1 cellular context compared by ENCODE assay signal in the genomic region with DNA sequence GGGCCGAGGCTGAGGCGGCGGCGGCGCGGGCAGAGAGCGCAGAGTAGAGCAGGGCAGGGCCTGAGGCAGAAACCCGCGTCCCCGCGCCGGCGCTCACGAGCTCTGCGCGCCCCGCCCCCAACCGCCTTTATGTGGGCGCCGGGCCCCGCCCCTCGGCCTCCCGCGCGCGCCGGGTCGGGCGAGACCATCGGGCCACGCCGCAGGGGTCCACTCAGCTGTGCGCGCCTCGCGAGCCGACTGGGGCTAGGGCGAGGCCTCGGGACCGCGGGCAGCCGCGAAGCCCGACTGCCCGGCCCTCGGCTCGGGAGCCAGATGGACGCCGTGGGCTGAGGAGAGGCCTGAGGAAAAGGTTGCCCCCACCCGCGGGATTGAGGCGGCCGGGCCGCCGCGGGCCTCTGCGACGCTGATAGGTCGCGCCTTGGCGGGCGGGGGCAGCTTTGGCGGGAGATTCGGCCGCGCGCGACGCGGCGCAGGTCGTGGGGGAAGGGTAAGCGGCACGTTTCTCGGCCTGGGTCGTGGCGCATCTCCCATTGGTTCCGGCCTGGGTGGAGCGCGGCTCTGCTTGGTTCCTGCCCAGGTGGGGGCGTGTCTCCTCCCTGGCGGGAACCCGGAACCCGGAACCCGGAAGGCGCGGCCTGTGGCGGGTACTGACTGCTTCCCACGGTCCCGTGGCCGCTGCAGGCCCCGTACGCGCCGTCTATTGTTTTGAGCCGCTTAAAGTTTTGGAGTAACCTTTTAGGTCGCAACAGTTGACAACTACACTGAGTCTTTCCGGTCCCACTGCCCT.
TF ChIP-seq lines count a peak whose summit lies in the region.

A gene (minus strand): TSS at position 104 of the 787 bp plus-strand sequence. CDS start 131 bp downstream, outside the sequence.

TF ChIP-seq in HepG2, 621 proteins besides CTCF, POLR2A, EP300 and RAD21 (continued from another document and continues in another):
- TF ChIP-seq, protein P1, sequence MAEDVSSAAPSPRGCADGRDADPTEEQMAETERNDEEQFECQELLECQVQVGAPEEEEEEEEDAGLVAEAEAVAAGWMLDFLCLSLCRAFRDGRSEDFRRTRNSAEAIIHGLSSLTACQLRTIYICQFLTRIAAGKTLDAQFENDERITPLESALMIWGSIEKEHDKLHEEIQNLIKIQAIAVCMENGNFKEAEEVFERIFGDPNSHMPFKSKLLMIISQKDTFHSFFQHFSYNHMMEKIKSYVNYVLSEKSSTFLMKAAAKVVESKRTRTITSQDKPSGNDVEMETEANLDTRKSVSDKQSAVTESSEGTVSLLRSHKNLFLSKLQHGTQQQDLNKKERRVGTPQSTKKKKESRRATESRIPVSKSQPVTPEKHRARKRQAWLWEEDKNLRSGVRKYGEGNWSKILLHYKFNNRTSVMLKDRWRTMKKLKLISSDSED (CRISPR knock-in tag; IDR thresholded peaks at IDR 0.05): 0 out of 2 replicates have a peak, but pooled peaks have one; percentile 38
- peak; percentile 51; the same call in 1 of the 2 replicates for TF ChIP-seq MIER2 (CRISPR knock-in tag; IDR thresholded peaks at IDR 0.05)
- peak; percentile 82; the same call in 1 of the 2 replicates for TF ChIP-seq SP140L (CRISPR knock-in tag; IDR thresholded peaks at IDR 0.05; ENCODE audit: borderline replicate concordance)
- TF ChIP-seq, protein P2, sequence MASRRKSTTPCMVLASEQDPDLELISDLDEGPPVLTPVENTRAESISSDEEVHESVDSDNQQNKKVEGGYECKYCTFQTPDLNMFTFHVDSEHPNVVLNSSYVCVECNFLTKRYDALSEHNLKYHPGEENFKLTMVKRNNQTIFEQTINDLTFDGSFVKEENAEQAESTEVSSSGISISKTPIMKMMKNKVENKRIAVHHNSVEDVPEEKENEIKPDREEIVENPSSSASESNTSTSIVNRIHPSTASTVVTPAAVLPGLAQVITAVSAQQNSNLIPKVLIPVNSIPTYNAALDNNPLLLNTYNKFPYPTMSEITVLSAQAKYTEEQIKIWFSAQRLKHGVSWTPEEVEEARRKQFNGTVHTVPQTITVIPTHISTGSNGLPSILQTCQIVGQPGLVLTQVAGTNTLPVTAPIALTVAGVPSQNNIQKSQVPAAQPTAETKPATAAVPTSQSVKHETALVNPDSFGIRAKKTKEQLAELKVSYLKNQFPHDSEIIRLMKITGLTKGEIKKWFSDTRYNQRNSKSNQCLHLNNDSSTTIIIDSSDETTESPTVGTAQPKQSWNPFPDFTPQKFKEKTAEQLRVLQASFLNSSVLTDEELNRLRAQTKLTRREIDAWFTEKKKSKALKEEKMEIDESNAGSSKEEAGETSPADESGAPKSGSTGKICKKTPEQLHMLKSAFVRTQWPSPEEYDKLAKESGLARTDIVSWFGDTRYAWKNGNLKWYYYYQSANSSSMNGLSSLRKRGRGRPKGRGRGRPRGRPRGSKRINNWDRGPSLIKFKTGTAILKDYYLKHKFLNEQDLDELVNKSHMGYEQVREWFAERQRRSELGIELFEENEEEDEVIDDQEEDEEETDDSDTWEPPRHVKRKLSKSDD (CRISPR knock-in tag; IDR thresholded peaks at IDR 0.05; ENCODE audit: low read depth): no peak
- no peak for TF ChIP-seq ZBTB3 (CRISPR knock-in tag; IDR thresholded peaks at IDR 0.05; ENCODE audit: borderline replicate concordance, low read depth)
- TF ChIP-seq SATB2 (CRISPR knock-in tag; IDR thresholded peaks at IDR 0.05): peak; percentile 97
- TF ChIP-seq, protein P3, sequence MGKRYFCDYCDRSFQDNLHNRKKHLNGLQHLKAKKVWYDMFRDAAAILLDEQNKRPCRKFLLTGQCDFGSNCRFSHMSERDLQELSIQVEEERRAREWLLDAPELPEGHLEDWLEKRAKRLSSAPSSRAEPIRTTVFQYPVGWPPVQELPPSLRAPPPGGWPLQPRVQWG (CRISPR knock-in tag; IDR thresholded peaks at IDR 0.05; ENCODE audit: borderline replicate concordance, low read depth): no peak
- TF ChIP-seq JDP2 (CRISPR knock-in tag; IDR thresholded peaks at IDR 0.05; ENCODE audit: borderline replicate concordance): peak; percentile 75; the same call in 1 of the 2 replicates
- peak; percentile 72 for TF ChIP-seq TARDBP (CRISPR knock-in tag; IDR thresholded peaks at IDR 0.05)
- peak; percentile 81 for TF ChIP-seq SP2 (CRISPR knock-in tag; IDR thresholded peaks at IDR 0.05)
- peak; percentile 54; the same call in 1 of the 2 replicates for TF ChIP-seq KDM4B (CRISPR knock-in tag; IDR thresholded peaks at IDR 0.05)
- TF ChIP-seq, protein P4, sequence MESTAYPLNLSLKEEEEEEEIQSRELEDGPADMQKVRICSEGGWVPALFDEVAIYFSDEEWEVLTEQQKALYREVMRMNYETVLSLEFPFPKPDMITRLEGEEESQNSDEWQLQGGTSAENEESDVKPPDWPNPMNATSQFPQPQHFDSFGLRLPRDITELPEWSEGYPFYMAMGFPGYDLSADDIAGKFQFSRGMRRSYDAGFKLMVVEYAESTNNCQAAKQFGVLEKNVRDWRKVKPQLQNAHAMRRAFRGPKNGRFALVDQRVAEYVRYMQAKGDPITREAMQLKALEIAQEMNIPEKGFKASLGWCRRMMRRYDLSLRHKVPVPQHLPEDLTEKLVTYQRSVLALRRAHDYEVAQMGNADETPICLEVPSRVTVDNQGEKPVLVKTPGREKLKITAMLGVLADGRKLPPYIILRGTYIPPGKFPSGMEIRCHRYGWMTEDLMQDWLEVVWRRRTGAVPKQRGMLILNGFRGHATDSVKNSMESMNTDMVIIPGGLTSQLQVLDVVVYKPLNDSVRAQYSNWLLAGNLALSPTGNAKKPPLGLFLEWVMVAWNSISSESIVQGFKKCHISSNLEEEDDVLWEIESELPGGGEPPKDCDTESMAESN (CRISPR knock-in tag; conservative IDR thresholded peaks at IDR 0.05): peak; percentile 98
- TF ChIP-seq, protein P5, sequence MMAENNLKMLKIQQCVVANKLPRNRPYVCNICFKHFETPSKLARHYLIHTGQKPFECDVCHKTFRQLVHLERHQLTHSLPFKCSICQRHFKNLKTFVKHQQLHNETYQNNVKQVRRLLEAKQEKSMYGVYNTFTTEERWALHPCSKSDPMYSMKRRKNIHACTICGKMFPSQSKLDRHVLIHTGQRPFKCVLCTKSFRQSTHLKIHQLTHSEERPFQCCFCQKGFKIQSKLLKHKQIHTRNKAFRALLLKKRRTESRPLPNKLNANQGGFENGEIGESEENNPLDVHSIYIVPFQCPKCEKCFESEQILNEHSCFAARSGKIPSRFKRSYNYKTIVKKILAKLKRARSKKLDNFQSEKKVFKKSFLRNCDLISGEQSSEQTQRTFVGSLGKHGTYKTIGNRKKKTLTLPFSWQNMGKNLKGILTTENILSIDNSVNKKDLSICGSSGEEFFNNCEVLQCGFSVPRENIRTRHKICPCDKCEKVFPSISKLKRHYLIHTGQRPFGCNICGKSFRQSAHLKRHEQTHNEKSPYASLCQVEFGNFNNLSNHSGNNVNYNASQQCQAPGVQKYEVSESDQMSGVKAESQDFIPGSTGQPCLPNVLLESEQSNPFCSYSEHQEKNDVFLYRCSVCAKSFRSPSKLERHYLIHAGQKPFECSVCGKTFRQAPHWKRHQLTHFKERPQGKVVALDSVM (CRISPR knock-in tag; IDR thresholded peaks at IDR 0.05): peak; percentile 62; the same call in 1 of the 2 replicates
- TF ChIP-seq, protein P6, sequence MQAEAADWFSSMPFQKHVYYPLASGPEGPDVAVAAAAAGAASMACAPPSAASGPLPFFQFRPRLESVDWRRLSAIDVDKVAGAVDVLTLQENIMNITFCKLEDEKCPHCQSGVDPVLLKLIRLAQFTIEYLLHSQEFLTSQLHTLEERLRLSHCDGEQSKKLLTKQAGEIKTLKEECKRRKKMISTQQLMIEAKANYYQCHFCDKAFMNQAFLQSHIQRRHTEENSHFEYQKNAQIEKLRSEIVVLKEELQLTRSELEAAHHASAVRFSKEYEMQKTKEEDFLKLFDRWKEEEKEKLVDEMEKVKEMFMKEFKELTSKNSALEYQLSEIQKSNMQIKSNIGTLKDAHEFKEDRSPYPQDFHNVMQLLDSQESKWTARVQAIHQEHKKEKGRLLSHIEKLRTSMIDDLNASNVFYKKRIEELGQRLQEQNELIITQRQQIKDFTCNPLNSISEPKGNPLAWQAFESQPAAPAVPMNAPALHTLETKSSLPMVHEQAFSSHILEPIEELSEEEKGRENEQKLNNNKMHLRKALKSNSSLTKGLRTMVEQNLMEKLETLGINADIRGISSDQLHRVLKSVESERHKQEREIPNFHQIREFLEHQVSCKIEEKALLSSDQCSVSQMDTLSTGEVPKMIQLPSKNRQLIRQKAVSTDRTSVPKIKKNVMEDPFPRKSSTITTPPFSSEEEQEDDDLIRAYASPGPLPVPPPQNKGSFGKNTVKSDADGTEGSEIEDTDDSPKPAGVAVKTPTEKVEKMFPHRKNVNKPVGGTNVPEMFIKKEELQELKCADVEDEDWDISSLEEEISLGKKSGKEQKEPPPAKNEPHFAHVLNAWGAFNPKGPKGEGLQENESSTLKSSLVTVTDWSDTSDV (CRISPR knock-in tag; IDR thresholded peaks at IDR 0.05): peak; percentile 83; the same call in 1 of the 2 replicates
- peak; percentile 97 for TF ChIP-seq BHLHE40 (IDR thresholded peaks at IDR 0.05; ENCODE audit: low read length)
- TF ChIP-seq PLRG1 (conservative IDR thresholded peaks at IDR 0.05): no peak
- TF ChIP-seq SPEN (CRISPR knock-in tag; IDR thresholded peaks at IDR 0.05; ENCODE audit: low read depth): peak; percentile 95
- TF ChIP-seq, protein P7, sequence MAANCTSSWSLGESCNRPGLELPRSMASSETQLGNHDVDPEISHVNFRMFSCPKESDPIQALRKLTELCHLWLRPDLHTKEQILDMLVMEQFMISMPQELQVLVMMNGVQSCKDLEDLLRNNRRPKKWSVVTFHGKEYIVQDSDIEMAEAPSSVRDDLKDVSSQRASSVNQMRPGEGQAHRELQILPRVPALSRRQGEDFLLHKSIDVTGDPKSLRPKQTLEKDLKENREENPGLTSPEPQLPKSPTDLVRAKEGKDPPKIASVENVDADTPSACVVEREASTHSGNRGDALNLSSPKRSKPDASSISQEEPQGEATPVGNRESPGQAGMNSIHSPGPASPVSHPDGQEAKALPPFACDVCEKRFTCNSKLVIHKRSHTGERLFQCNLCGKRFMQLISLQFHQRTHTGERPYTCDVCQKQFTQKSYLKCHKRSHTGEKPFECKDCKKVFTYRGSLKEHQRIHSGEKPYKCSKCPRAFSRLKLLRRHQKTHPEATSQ (CRISPR knock-in tag; IDR thresholded peaks at IDR 0.05; ENCODE audit: borderline replicate concordance): peak; percentile 96
- TF ChIP-seq CBFB (CRISPR knock-in tag; IDR thresholded peaks at IDR 0.05): peak; percentile 89
- peak; percentile 97 for TF ChIP-seq TOE1 (CRISPR knock-in tag; IDR thresholded peaks at IDR 0.05)
- TF ChIP-seq, protein P8, sequence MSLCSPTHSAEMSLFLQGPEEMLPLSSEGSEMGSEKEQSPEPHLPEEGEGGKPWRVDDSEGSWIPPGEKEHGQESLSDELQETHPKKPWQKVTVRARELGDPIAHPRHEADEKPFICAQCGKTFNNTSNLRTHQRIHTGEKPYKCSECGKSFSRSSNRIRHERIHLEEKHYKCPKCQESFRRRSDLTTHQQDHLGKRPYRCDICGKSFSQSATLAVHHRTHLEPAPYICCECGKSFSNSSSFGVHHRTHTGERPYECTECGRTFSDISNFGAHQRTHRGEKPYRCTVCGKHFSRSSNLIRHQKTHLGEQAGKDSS (CRISPR knock-in tag; IDR thresholded peaks at IDR 0.05; ENCODE audit: borderline replicate concordance, low read depth): peak; percentile 93; the same call in 1 of the 2 replicates
- peak; percentile 94 for TF ChIP-seq MEIS2 (CRISPR knock-in tag; IDR thresholded peaks at IDR 0.05)
- TF ChIP-seq, protein P9, sequence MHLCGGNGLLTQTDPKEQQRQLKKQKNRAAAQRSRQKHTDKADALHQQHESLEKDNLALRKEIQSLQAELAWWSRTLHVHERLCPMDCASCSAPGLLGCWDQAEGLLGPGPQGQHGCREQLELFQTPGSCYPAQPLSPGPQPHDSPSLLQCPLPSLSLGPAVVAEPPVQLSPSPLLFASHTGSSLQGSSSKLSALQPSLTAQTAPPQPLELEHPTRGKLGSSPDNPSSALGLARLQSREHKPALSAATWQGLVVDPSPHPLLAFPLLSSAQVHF (CRISPR knock-in tag; IDR thresholded peaks at IDR 0.05): peak; percentile 98
- peak; percentile 97 for TF ChIP-seq ZNF564 (CRISPR knock-in tag; IDR thresholded peaks at IDR 0.05)
- TF ChIP-seq PHF8 (CRISPR knock-in tag; IDR thresholded peaks at IDR 0.05): peak; percentile 76
- TF ChIP-seq ARNTL (CRISPR knock-in tag; IDR thresholded peaks at IDR 0.05): peak; percentile 97
- TF ChIP-seq ZNF10 (CRISPR knock-in tag; IDR thresholded peaks at IDR 0.05; ENCODE audit: borderline replicate concordance, low read depth): no peak
- TF ChIP-seq MTA3 (CRISPR knock-in tag; IDR thresholded peaks at IDR 0.05): no peak
- TF ChIP-seq, protein P10, sequence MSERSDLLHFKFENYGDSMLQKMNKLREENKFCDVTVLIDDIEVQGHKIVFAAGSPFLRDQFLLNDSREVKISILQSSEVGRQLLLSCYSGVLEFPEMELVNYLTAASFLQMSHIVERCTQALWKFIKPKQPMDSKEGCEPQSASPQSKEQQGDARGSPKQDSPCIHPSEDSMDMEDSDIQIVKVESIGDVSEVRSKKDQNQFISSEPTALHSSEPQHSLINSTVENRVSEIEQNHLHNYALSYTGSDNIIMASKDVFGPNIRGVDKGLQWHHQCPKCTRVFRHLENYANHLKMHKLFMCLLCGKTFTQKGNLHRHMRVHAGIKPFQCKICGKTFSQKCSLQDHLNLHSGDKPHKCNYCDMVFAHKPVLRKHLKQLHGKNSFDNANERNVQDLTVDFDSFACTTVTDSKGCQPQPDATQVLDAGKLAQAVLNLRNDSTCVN (CRISPR knock-in tag; IDR thresholded peaks at IDR 0.05; ENCODE audit: borderline replicate concordance): peak; percentile 84; the same call in 1 of the 2 replicates
- peak; percentile 40; the same call in 1 of the 2 replicates for TF ChIP-seq NFIC (IDR thresholded peaks at IDR 0.05; ENCODE audit: low read length)
- TF ChIP-seq, protein P11, sequence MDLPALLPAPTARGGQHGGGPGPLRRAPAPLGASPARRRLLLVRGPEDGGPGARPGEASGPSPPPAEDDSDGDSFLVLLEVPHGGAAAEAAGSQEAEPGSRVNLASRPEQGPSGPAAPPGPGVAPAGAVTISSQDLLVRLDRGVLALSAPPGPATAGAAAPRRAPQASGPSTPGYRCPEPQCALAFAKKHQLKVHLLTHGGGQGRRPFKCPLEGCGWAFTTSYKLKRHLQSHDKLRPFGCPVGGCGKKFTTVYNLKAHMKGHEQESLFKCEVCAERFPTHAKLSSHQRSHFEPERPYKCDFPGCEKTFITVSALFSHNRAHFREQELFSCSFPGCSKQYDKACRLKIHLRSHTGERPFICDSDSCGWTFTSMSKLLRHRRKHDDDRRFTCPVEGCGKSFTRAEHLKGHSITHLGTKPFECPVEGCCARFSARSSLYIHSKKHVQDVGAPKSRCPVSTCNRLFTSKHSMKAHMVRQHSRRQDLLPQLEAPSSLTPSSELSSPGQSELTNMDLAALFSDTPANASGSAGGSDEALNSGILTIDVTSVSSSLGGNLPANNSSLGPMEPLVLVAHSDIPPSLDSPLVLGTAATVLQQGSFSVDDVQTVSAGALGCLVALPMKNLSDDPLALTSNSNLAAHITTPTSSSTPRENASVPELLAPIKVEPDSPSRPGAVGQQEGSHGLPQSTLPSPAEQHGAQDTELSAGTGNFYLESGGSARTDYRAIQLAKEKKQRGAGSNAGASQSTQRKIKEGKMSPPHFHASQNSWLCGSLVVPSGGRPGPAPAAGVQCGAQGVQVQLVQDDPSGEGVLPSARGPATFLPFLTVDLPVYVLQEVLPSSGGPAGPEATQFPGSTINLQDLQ (CRISPR knock-in tag; IDR thresholded peaks at IDR 0.05): peak; percentile 84
